In genomic region chr12:56634837-56635538, GRCh38 we compare ENCODE assay signal across 8 cellular contexts. TPM values are rescaled to one million over a fixed set of nuclear protein-coding genes. Genes with fewer than 3 reads are reported as not detected.
DNase-seq lines count a peak whose midpoint lies in the region; ATAC-seq and TF ChIP-seq lines count a peak whose summit lies in the region.

No MANE protein-coding gene starts in this region.

- ATAC-seq in HG03045 (IDR thresholded peaks at IDR 0.05; ENCODE audit: unreplicated experiment) (peak; percentile 27), WTC11 (peak; percentile 11)

- H3K27ac ChIP-seq in skin epidermis: peak overlapping the region; percentile 16 to 97 (median 88)

- H3K36me3 Mint-ChIP-seq in WTC11 (peaks cover 24% of the 10 kb centered on the region), immature natural killer cell (peaks cover 0 to 23% (median 16%) of the 10 kb centered on the region in 3 donors)

- DNase-seq in GM12864 (ENCODE audit: low read depth) (no peak), NCI-H2196 (lab: John Stamatoyannopoulos, UW; ENCODE audit: unreplicated experiment) (peak; percentile 77), WTC11 (ENCODE audit: low spot score) (peak; percentile 80), immature natural killer cell (peak; percentile 71 to 75 (median 74)), NK-92 (lab: John Stamatoyannopoulos, UW; ENCODE audit: unreplicated experiment) (no peak)
- DNase-seq in central memory CD4-positive, alpha-beta T cell: peak; percentile 67

- TF ChIP-seq CTCF in GM12864 (IDR thresholded peaks at IDR 0.05; ENCODE audit: low read depth, low read length, missing control alignments) (peak; percentile 37), WTC11 (IDR thresholded peaks at IDR 0.05) (no peak)

- H3K4me3 ChIP-seq in GM12864 (ENCODE audit: low read depth, low read length) (peak overlapping the region; percentile 89), skin epidermis (peak overlapping the region; percentile 67 to 81 (median 74))

- H3K4me1 Mint-ChIP-seq in WTC11 (peaks cover 58% of the 10 kb centered on the region), immature natural killer cell (peaks cover 70 to 75% of the 10 kb centered on the region in 2 donors)

- H3K9me3 Mint-ChIP-seq in WTC11: no peaks in the 10 kb centered on the region
- H3K9me3 Mint-ChIP-seq in immature natural killer cell: no peaks in the 10 kb centered on the region

- H3K27ac Mint-ChIP-seq in WTC11 (peak overlapping the region; percentile 92), immature natural killer cell (peak overlapping the region; percentile 94 to 99 (median 98))

- H3K4me3 Mint-ChIP-seq in WTC11 (peak overlapping the region; percentile 97), immature natural killer cell (peak overlapping the region; percentile 90 to 100 (median 94))

- no peaks in the 10 kb centered on the region for H3K27me3 Mint-ChIP-seq in WTC11 (ENCODE audit: low read depth)
- peaks cover 5 to 15% (median 6%) of the 10 kb centered on the region in 3 donors for H3K27me3 Mint-ChIP-seq in immature natural killer cell (ENCODE audit: low read depth in 3 of 3)

- CTCF ChIA-PET in WTC11 (lab: Charles Lee): interaction anchor here (0.6 to 5.3 kb wide), 17 partner anchors 7 to 608 kb away, joined by 3 to 84 read pairs (median 8); partner anchors contain the start of genes ATP5F1B, COQ10A, PRIM1 and RBMS2

- POLR2A ChIA-PET in WTC11 (lab: Charles Lee): interaction anchor here (1.0 to 2.4 kb wide), 6 partner anchors 11 to 275 kb away, joined by 3 to 12 read pairs (median 4); partner anchors contain the start of genes ATP5F1B, PTGES3, RBMS2 and STAT2

TF ChIP-seq in WTC11, 78 proteins besides CTCF, POLR2A, EP300 and RAD21:
- TF ChIP-seq IRF2 (CRISPR knock-in tag; IDR thresholded peaks at IDR 0.05; ENCODE audit: borderline replicate concordance, low read depth) (no peak), ZNF425 (CRISPR knock-in tag; conservative IDR thresholded peaks at IDR 0.05) (no peak), SP1 (CRISPR knock-in tag; conservative IDR thresholded peaks at IDR 0.05) (no peak), TEAD1 (CRISPR knock-in tag; IDR thresholded peaks at IDR 0.05) (peak; percentile 54; the same call in 1 of the 2 replicates), ARID4B (CRISPR knock-in tag; IDR thresholded peaks at IDR 0.05; ENCODE audit: borderline replicate concordance) (0 out of 2 replicates have a peak, but pooled peaks have one; percentile 32)

RNA-seq across cellular contexts. Expression of gene BAZ2A, which starts 4.9 kb away (rescaled TPM):
- 103 to 114 TPM (median 108 TPM) in 3 replicates for total RNA-seq in WTC11 (2021)
- 10 to 100 TPM in 2 of 3 donors, 1 to 10 TPM in 1; 6.5 to 37.5 (median 11.9) TPM for polyA plus RNA-seq in immature natural killer cell

RNA-seq across cellular contexts. Expression of gene ATP5F1B, which starts 10.8 kb away (rescaled TPM):
- total RNA-seq in WTC11 (2021): 971 to 1,064 TPM (median 1,005 TPM) in 3 replicates
- polyA plus RNA-seq in immature natural killer cell: 1,000 to 10,000 TPM in 1 of 3 donors, 100 to 1,000 TPM in 2; 795 to 1,475 (median 867) TPM

RNA-seq across cellular contexts. Expression of gene PTGES3, which starts 53.1 kb away (rescaled TPM):
- total RNA-seq in WTC11 (2021): 394 to 436 TPM (median 420 TPM) in 3 replicates
- 100 to 1,000 TPM; 175 to 222 (median 180) TPM for polyA plus RNA-seq in immature natural killer cell

Comparison
In these comparisons a context has a peak if more than half of its experiments do, and no peak if none do; other contexts are left out.
1. DNase-seq: peak in NCI-H2196 (single experiment), WTC11 (single experiment), central memory CD4-positive, alpha-beta T cell (single experiment) and immature natural killer cell (3 of 3); none in GM12864 (single experiment) and NK-92 (single experiment).